ENCODE assay signal across 20 cellular contexts in the genomic region with DNA sequence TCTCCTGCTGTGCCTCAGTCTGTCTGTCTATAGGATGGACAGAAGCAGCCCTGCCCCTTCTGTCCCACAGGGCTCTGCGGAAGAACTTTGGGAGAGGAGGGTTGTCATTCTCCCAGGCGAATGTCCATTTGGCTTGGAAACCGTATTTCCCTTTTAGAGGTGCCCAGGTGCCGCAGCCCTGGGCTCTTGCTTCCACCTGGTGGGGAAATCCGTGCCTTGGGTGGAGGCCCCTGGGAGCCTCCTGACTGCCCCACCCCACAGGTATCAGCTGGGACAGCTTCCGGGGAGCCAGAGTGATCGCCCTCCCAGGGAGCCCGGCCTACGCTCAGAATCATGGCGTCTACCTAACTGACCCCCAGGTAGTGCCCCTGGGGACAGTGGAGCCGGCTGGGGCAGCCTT. TPM values are rescaled to one million over a fixed set of nuclear protein-coding genes. Genes with fewer than 3 reads are reported as not detected.
DNase-seq lines count a peak whose midpoint lies in the region; ATAC-seq and TF ChIP-seq lines count a peak whose summit lies in the region.
"Had no signal": no experiment of that assay in that cellular context is flagged by ENCODE, and none has a peak within 500 bp of the region (broad histone marks: within the 10 kb centered on the region; RNA-seq: fewer than 3 reads in every experiment).

No MANE protein-coding gene starts in this region.

- peak; percentile 51 for TF ChIP-seq RAD21 in HCT116 (IDR thresholded peaks at IDR 0.05; ENCODE audit: low read depth)

- H3K9me3 Mint-ChIP-seq in chondrocyte (ENCODE audit: low read depth) (no peaks in the 10 kb centered on the region), HFFc6 (no peaks in the 10 kb centered on the region)
- H3K9me3 Mint-ChIP-seq: activated B cell treated with CpG ODN at 0.5 μM for 24 hours; activated T-cell treated with anti-CD3 and anti-CD28 coated beads, Interleukin-2, amount 50 U/mL, for 24 hours had no signal

- H2AFZ ChIP-seq in HCT116 (ENCODE audit: low read depth, low read length, poor library complexity, severe bottlenecking), result no peak overlapping the region

- H3K4me3 ChIP-seq in HCT116 (replicated peaks in 1 of 2; ENCODE audit: low read depth in 1 of 2, low read length in 2 of 2), result no peak overlapping the region
- H3K4me3 ChIP-seq in gastrocnemius medialis, result no peak overlapping the region
- H3K4me3 ChIP-seq: MG63, right atrium auricular region had no signal

- CTCF ChIA-PET in HCT116 (lab: Charles Lee), result no interaction called here

- H3K27me3 Mint-ChIP-seq in chondrocyte (ENCODE audit: low read depth), result no peaks in the 10 kb centered on the region
- H3K27me3 Mint-ChIP-seq in HFFc6 (ENCODE audit: insufficient read depth), result peaks cover 4% of the 10 kb centered on the region; the same call in 1 of the 2 replicates
- H3K27me3 Mint-ChIP-seq: activated B cell treated with CpG ODN at 0.5 μM for 24 hours; activated T-cell treated with anti-CD3 and anti-CD28 coated beads, Interleukin-2, amount 50 U/mL, for 24 hours had no signal

- peaks cover 4% of the 10 kb centered on the region for H3K36me3 Mint-ChIP-seq in chondrocyte (ENCODE audit: low read depth)
- no peaks in the 10 kb centered on the region for H3K36me3 Mint-ChIP-seq in HFFc6 (ENCODE audit: low read depth)

- no peaks in the 10 kb centered on the region for H3K79me2 ChIP-seq in HCT116 (ENCODE audit: insufficient read depth, low read length)

- no peak overlapping the region for H3K27ac ChIP-seq in HCT116 (ENCODE audit: low read depth, low read length)
- peak overlapping the region; percentile 46 to 67 (median 54) for H3K27ac ChIP-seq in gastrocnemius medialis
- H3K27ac ChIP-seq: epithelial cell of prostate, right atrium auricular region had no signal

- H3K9me3 ChIP-seq in HCT116 (ENCODE audit: control insufficient read depth in 1 of 2, insufficient read depth in 1 of 2, low read depth in 1 of 2, low read length in 2 of 2) (no peaks in the 10 kb centered on the region), gastrocnemius medialis (no peaks in the 10 kb centered on the region)
- H3K9me3 ChIP-seq: MG63, right atrium auricular region had no signal

- H3K27ac Mint-ChIP-seq in chondrocyte (ENCODE audit: unreplicated experiment) (no peak overlapping the region), HFFc6 (no peak overlapping the region)
- H3K27ac Mint-ChIP-seq: activated B cell treated with CpG ODN at 0.5 μM for 24 hours; activated CD8-positive, alpha-beta T cell treated with anti-CD3 and anti-CD28 coated beads, Interleukin-2, amount 10 ng/mL, durations not matched to agents 7 days and 5 days had no signal

- no peak overlapping the region for H3K9ac ChIP-seq in HCT116 (ENCODE audit: low read length)

- RAD21 ChIA-PET in HCT116 (lab: Charles Lee; ENCODE audit: low non-redundant PET in 1 of 2, low total read pairs in 2 of 2, uncharacterized antibody in 2 of 2, unreplicated experiment in 2 of 2), result no interaction called here

- no peak overlapping the region for H3K4me2 ChIP-seq in HCT116 (ENCODE audit: low read length)

- in situ Hi-C loops in gastrocnemius medialis (cut with MboI; ENCODE audit: low sequenced_read_pairs in 4 of 4), result no loop called here

- H3K9me2 ChIP-seq in HCT116 (ENCODE audit: insufficient read depth), result no peaks in the 10 kb centered on the region

- no TSS peak for BruUV-seq in HCT116 (replicated peaks; lab: Mats Ljungman, UMichigan)

- POLR2A ChIA-PET in HCT116 (lab: Charles Lee), result no interaction called here

- no peaks in the 10 kb centered on the region for H4K20me1 ChIP-seq in HCT116 (ENCODE audit: insufficient read depth)

- TF ChIP-seq CTCF in HCT116 (IDR thresholded peaks at IDR 0.05 in 2 of 3, conservative IDR thresholded peaks at IDR 0.05 in 1 of 3; ENCODE audit: borderline replicate concordance in 1 of 3, insufficient read depth in 1 of 3, low read depth in 2 of 3, low read length in 2 of 3) (no peak), chondrocyte (IDR thresholded peaks at IDR 0.05) (peak; percentile 12), gastrocnemius medialis (IDR thresholded peaks at IDR 0.05 in 4 of 5, conservative IDR thresholded peaks at IDR 0.05 in 1 of 5) (peak in 1 of 5 experiments; percentile 13), HFFc6 (IDR thresholded peaks at IDR 0.05) (no peak)

- ATAC-seq in HCT116 (peak; percentile 33; the same call in 1 of the 2 replicates), gastrocnemius medialis (no peak)
- ATAC-seq: activated CD8-positive, alpha-beta T cell treated with anti-CD3 and anti-CD28 coated beads, Interleukin-2, amount 10 ng/mL, durations not matched to agents 7 days and 5 days had no signal

- TF ChIP-seq POLR2A in HCT116 (IDR thresholded peaks at IDR 0.05; ENCODE audit: borderline replicate concordance, extremely low read depth, insufficient read depth, insufficient read length), result no peak
- no peak for TF ChIP-seq POLR2A in gastrocnemius medialis (IDR thresholded peaks at IDR 0.05)

- H3K4me1 ChIP-seq in HCT116 (ENCODE audit: control insufficient read depth in 1 of 2, insufficient read depth in 2 of 2, low read length in 2 of 2) (no peaks in the 10 kb centered on the region), gastrocnemius medialis (peaks cover 6 to 10% of the 10 kb centered on the region in 2 donors)
- H3K4me1 ChIP-seq: right atrium auricular region had no signal

- intact Hi-C loops in HCT116 (cut with micrococcal nuclease) (no loop called here), gastrocnemius medialis (cut with DNase I; ENCODE audit: low total_unique reads) (no loop called here)

- H3K36me3 ChIP-seq in HCT116 (ENCODE audit: control insufficient read depth in 1 of 2, insufficient read depth in 2 of 2, low read length in 2 of 2) (no peaks in the 10 kb centered on the region), gastrocnemius medialis (peaks cover 0 to 21% of the 10 kb centered on the region in 2 donors)
- H3K36me3 ChIP-seq: MG63 had no signal

- H3K27me3 ChIP-seq in HCT116 (ENCODE audit: insufficient read depth, low read length) (no peaks in the 10 kb centered on the region), gastrocnemius medialis (no peaks in the 10 kb centered on the region)
- H3K27me3 ChIP-seq: MG63, right atrium auricular region had no signal

- no peak overlapping the region for H3K4me3 Mint-ChIP-seq in chondrocyte (ENCODE audit: unreplicated experiment)
- H3K4me3 Mint-ChIP-seq in HFFc6, result no peak overlapping the region
- H3K4me3 Mint-ChIP-seq: activated B cell treated with CpG ODN at 0.5 μM for 24 hours; activated CD8-positive, alpha-beta T cell treated with anti-CD3 and anti-CD28 coated beads, Interleukin-2, amount 10 ng/mL, durations not matched to agents 7 days and 5 days; activated T-cell treated with anti-CD3 and anti-CD28 coated beads, Interleukin-2, amount 50 U/mL, for 24 hours had no signal

- DNase-seq in HCT116 (ENCODE audit: low read depth, low spot score), result no peak
- DNase-seq in chondrocyte (ENCODE audit: low spot score), result no peak
- no peak for DNase-seq in gastrocnemius medialis
- DNase-seq in stimulated activated naive CD4-positive, alpha-beta T cell (lab: John Stamatoyannopoulos, UW), result no peak
- no peak for DNase-seq in HFFc6
- no peak for DNase-seq in activated T-cell treated with anti-CD3 and anti-CD28 coated beads, Interleukin-2, amount 50 U/mL, for 48 hours
- DNase-seq: activated B cell treated with CpG ODN at 0.5 μM for 24 hours; activated CD8-positive, alpha-beta T cell treated with anti-CD3 and anti-CD28 coated beads, Interleukin-2, amount 10 ng/mL, durations not matched to agents 7 days and 5 days; activated naive CD4-positive, alpha-beta T cell treated with Interleukin-2 at 50 U/mL for 16 hours; activated T-cell treated with anti-CD3 and anti-CD28 coated beads, Interleukin-2, amount 50 U/mL, for 24 hours; amygdala; foreskin melanocyte; MG63; NCI-H1436 treated with DMSO at 0.1 percent for 48 hours; NCI-H2171; NCI-H526; nucleus accumbens; RPMI8226 had no signal

- no peaks in the 10 kb centered on the region for H3K4me1 Mint-ChIP-seq in chondrocyte (ENCODE audit: low read depth)
- no peaks in the 10 kb centered on the region for H3K4me1 Mint-ChIP-seq in HFFc6 (ENCODE audit: low read depth)
- H3K4me1 Mint-ChIP-seq: activated B cell treated with CpG ODN at 0.5 μM for 24 hours had no signal

TF ChIP-seq in HCT116, 20 proteins besides CTCF, POLR2A, EP300 and RAD21 (continues in another document):
- TF ChIP-seq ZNF274 (IDR thresholded peaks at IDR 0.05; ENCODE audit: low read depth, low read length) (no peak), SP1 (IDR thresholded peaks at IDR 0.05; ENCODE audit: low read depth) (no peak), CBX3 (IDR thresholded peaks at IDR 0.05; ENCODE audit: low read depth) (no peak), JUND (IDR thresholded peaks at IDR 0.05) (no peak)

RNA-seq across cellular contexts. Expression of gene FCSK, which starts 12.7 kb away (rescaled TPM):
- total RNA-seq in HCT116 (2021; ENCODE audit: unreplicated experiment) (17.1 TPM), chondrocyte (9.2 to 12.9 TPM (median 11.5 TPM) in 3 replicates), gastrocnemius medialis (10 to 100 TPM in 2 of 4 donors, 1 to 10 TPM in 2; 8.0 to 13.5 (median 11.1) TPM)
- polyA plus RNA-seq in HCT116 (2012), result 11.9 and 12.5 TPM in 2 replicates
- 1 to 10 TPM; 5.1 to 7.1 (median 6.1) TPM for total RNA-seq in HFFc6 (2021; fragmentation: NEBNext Ultra II Directional; extraction: Animal tissue kit (Norgen Biotek cat#: 25700))

RNA-seq across cellular contexts. Expression of gene ST3GAL2, which starts 28.2 kb away (rescaled TPM):
- total RNA-seq in HCT116 (2021; ENCODE audit: unreplicated experiment) (9.5 TPM), chondrocyte (71.9 to 76.4 TPM (median 72.1 TPM) in 3 replicates), gastrocnemius medialis (10 to 100 TPM; 12.8 to 27.7 (median 22.1) TPM)
- 4.0 and 6.3 TPM in 2 replicates for polyA plus RNA-seq in HCT116 (2012)
- 10 to 100 TPM; 25.4 to 31.2 (median 26.3) TPM for total RNA-seq in HFFc6 (2021; fragmentation: NEBNext Ultra II Directional; extraction: Animal tissue kit (Norgen Biotek cat#: 25700))

RNA-seq across cellular contexts. Expression of gene COG4, which starts 56.2 kb away (rescaled TPM):
- total RNA-seq in HCT116 (2021; ENCODE audit: unreplicated experiment) (54.2 TPM), chondrocyte (48.4 to 65.1 TPM (median 49.8 TPM) in 3 replicates), gastrocnemius medialis (100 to 1,000 TPM in 1 of 4 donors, 10 to 100 TPM in 3; 71.8 to 113 (median 82.0) TPM)
- polyA plus RNA-seq in HCT116 (2012), result 39.1 and 40.5 TPM in 2 replicates
- total RNA-seq in HFFc6 (2021; fragmentation: NEBNext Ultra II Directional; extraction: Animal tissue kit (Norgen Biotek cat#: 25700)), result 10 to 100 TPM; 70.2 to 91.7 (median 80.2) TPM

RNA-seq across cellular contexts. Expression of gene SF3B3, which starts 56.5 kb away (rescaled TPM):
- 403 TPM for total RNA-seq in HCT116 (2021; ENCODE audit: unreplicated experiment)
- polyA plus RNA-seq in HCT116 (2012), result 155 and 170 TPM in 2 replicates
- total RNA-seq in chondrocyte, result 182 to 262 TPM (median 186 TPM) in 3 replicates
- total RNA-seq in gastrocnemius medialis, result 100 to 1,000 TPM in 2 of 4 donors, 10 to 100 TPM in 2; 71.0 to 110 (median 97.2) TPM
- 100 to 1,000 TPM; 289 to 358 (median 312) TPM for total RNA-seq in HFFc6 (2021; fragmentation: NEBNext Ultra II Directional; extraction: Animal tissue kit (Norgen Biotek cat#: 25700))
